ENCODE assay signal across 2 cellular contexts in the genomic region with DNA sequence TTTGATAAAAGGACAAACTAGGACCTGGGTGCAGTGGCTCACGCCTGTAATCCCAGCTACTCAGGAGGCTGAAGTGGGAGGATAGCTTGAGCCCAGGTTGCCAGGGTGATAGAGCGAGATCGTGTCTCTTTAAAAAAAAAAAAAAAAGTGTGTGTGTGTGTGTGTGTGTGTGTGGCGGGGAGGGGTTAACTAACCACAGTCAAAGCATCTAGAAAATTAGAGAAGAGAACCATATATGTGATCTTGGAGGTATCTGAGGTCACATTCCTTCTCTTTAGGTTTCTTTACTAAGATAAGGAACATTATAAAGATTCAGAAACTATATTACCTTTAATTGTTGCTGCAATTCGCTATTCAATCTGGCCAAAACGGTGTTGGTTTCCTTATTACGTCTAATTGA.
TF ChIP-seq lines count a peak whose summit lies in the region.

No MANE protein-coding gene starts in this region.

TF ChIP-seq in HEK293, 187 proteins besides CTCF, POLR2A, EP300 and RAD21 (continued from another document):
- TF ChIP-seq GLI2 (tag by site-specific recombination; IDR thresholded peaks at IDR 0.05; ENCODE audit: borderline replicate concordance, low read depth) (no peak), ZNF132 (tag by site-specific recombination; IDR thresholded peaks at IDR 0.05; ENCODE audit: borderline replicate concordance) (no peak), ZNF433 (tag by site-specific recombination; IDR thresholded peaks at IDR 0.05; ENCODE audit: low read depth) (no peak), ZNF777 (tag by site-specific recombination; IDR thresholded peaks at IDR 0.05; ENCODE audit: borderline replicate concordance) (no peak)
- TF ChIP-seq, protein P1, sequence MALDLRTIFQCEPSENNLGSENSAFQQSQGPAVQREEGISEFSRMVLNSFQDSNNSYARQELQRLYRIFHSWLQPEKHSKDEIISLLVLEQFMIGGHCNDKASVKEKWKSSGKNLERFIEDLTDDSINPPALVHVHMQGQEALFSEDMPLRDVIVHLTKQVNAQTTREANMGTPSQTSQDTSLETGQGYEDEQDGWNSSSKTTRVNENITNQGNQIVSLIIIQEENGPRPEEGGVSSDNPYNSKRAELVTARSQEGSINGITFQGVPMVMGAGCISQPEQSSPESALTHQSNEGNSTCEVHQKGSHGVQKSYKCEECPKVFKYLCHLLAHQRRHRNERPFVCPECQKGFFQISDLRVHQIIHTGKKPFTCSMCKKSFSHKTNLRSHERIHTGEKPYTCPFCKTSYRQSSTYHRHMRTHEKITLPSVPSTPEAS (tag by site-specific recombination; IDR thresholded peaks at IDR 0.05): 0 out of 2 replicates have a peak, but pooled peaks have one; percentile 27

TF ChIP-seq in K562, 482 proteins besides CTCF, POLR2A, EP300 and RAD21 (continued from another document):
- TF ChIP-seq, protein P2, sequence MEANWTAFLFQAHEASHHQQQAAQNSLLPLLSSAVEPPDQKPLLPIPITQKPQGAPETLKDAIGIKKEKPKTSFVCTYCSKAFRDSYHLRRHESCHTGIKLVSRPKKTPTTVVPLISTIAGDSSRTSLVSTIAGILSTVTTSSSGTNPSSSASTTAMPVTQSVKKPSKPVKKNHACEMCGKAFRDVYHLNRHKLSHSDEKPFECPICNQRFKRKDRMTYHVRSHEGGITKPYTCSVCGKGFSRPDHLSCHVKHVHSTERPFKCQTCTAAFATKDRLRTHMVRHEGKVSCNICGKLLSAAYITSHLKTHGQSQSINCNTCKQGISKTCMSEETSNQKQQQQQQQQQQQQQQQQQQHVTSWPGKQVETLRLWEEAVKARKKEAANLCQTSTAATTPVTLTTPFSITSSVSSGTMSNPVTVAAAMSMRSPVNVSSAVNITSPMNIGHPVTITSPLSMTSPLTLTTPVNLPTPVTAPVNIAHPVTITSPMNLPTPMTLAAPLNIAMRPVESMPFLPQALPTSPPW (CRISPR knock-in tag; IDR thresholded peaks at IDR 0.05): no peak
- TF ChIP-seq, protein P3, sequence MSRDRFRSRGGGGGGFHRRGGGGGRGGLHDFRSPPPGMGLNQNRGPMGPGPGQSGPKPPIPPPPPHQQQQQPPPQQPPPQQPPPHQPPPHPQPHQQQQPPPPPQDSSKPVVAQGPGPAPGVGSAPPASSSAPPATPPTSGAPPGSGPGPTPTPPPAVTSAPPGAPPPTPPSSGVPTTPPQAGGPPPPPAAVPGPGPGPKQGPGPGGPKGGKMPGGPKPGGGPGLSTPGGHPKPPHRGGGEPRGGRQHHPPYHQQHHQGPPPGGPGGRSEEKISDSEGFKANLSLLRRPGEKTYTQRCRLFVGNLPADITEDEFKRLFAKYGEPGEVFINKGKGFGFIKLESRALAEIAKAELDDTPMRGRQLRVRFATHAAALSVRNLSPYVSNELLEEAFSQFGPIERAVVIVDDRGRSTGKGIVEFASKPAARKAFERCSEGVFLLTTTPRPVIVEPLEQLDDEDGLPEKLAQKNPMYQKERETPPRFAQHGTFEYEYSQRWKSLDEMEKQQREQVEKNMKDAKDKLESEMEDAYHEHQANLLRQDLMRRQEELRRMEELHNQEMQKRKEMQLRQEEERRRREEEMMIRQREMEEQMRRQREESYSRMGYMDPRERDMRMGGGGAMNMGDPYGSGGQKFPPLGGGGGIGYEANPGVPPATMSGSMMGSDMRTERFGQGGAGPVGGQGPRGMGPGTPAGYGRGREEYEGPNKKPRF (IDR thresholded peaks at IDR 0.05; ENCODE audit: low read depth, low read length): no peak
- no peak for TF ChIP-seq CBX5 (IDR thresholded peaks at IDR 0.05; ENCODE audit: borderline replicate concordance, low read depth)
- TF ChIP-seq NR3C1 (CRISPR knock-in tag; IDR thresholded peaks at IDR 0.05): no peak
- no peak for TF ChIP-seq SETDB1 (IDR thresholded peaks at IDR 0.05; ENCODE audit: low read length)
- TF ChIP-seq, protein P4, sequence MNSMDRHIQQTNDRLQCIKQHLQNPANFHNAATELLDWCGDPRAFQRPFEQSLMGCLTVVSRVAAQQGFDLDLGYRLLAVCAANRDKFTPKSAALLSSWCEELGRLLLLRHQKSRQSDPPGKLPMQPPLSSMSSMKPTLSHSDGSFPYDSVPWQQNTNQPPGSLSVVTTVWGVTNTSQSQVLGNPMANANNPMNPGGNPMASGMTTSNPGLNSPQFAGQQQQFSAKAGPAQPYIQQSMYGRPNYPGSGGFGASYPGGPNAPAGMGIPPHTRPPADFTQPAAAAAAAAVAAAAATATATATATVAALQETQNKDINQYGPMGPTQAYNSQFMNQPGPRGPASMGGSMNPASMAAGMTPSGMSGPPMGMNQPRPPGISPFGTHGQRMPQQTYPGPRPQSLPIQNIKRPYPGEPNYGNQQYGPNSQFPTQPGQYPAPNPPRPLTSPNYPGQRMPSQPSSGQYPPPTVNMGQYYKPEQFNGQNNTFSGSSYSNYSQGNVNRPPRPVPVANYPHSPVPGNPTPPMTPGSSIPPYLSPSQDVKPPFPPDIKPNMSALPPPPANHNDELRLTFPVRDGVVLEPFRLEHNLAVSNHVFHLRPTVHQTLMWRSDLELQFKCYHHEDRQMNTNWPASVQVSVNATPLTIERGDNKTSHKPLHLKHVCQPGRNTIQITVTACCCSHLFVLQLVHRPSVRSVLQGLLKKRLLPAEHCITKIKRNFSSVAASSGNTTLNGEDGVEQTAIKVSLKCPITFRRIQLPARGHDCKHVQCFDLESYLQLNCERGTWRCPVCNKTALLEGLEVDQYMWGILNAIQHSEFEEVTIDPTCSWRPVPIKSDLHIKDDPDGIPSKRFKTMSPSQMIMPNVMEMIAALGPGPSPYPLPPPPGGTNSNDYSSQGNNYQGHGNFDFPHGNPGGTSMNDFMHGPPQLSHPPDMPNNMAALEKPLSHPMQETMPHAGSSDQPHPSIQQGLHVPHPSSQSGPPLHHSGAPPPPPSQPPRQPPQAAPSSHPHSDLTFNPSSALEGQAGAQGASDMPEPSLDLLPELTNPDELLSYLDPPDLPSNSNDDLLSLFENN (IDR thresholded peaks at IDR 0.05; ENCODE audit: low read depth in 2 of 2, low read length in 2 of 2): no peak
- no peak for TF ChIP-seq EWSR1 (IDR thresholded peaks at IDR 0.05; ENCODE audit: borderline replicate concordance, low read depth, partially characterized antibody)
- no peak for TF ChIP-seq SLC30A9 (CRISPR knock-in tag; IDR thresholded peaks at IDR 0.05)
- peak; percentile 81 for TF ChIP-seq ZNF384 (IDR thresholded peaks at IDR 0.05; ENCODE audit: low read depth, low read length)
- no peak for TF ChIP-seq E2F4 (CRISPR knock-in tag; IDR thresholded peaks at IDR 0.05; ENCODE audit: low read depth)
TF ChIP-seq in K562: peak in this region for 2.
